In the genomic region with DNA sequence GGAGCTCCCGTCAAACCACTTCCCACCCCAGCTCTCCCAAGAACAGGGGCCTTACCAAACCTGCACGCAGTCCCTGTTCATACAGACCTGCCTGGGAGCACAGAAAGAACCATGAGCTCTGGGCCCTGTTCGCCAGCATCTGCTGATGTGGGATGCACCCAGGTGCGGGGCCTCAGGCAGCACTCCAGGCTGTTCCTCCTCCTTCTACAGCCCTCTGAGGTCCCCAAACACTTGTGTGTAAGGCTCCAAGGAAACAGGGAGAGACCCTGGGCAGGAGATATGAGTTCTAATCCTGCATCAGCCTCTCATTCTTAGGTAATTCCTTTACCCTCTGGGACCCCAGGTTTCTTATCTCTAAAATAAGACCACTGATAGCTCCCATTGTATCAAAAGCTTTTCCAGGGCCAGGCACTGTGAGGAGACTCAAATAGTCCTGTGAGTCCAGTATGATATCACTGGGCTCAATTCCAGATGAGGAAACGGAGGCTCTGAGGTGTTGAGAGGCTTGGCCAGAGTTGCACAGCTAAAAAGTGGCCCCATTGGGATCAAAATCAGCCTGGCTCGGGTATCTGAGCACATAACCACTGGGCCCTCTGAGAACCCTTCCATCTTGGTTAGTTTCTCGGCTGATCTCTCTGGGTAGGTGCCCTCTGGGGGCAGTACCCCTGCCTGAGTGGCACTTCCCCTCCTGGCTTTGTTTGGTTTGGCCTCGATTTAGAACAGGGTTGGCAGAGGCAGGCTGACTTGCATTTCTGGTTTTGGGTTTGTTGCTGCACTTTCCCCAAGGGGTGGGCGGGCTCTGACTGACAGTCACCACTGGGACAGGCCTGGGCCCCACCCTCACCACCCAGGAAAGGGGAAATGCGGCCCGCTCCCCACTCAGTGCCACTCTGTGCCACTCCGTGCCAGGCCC, we compare ENCODE assay signal across 8 cellular contexts.
A peak's percentile ranks its signal among the peaks of the same experiment; 100 is the strongest.
DNase-seq lines count a peak whose midpoint lies in the region; ATAC-seq and TF ChIP-seq lines count a peak whose summit lies in the region.

No MANE protein-coding gene starts in this region.

- peaks cover 0 to 11% of the 10 kb centered on the region in 2 donors for H3K36me3 Mint-ChIP-seq in activated T-cell treated with anti-CD3 and anti-CD28 coated beads, Interleukin-2, amount 50 U/mL, for 72 hours (ENCODE audit: insufficient read depth in 2 of 2)

- H3K27ac Mint-ChIP-seq in activated T-cell treated with anti-CD3 and anti-CD28 coated beads, Interleukin-2, amount 50 U/mL, for 72 hours: peak overlapping the region; percentile 92

- peak; percentile 53 for ATAC-seq in activated T-cell treated with anti-CD3 and anti-CD28 coated beads, Interleukin-2, amount 50 U/mL, for 72 hours (replicated peaks in 1 of 2)
- ATAC-seq in GM18520 (IDR thresholded peaks at IDR 0.05; ENCODE audit: unreplicated experiment): no peak

- DNase-seq in NAMALWA (ENCODE audit: low spot score): peak; percentile 40
- DNase-seq in activated T-cell treated with anti-CD3 and anti-CD28 coated beads, Interleukin-2, amount 50 U/mL, for 72 hours: peak; percentile 83
- peak; percentile 23 for DNase-seq in glomerular visceral epithelial cell (ENCODE audit: extremely low spot score)
- peak; percentile 84 for DNase-seq in sigmoid colon
- DNase-seq in KBM-7: no peak
- no peak for DNase-seq in SKM-1 treated with dmso at 0.1 percent for 144 hours (lab: John Stamatoyannopoulos, UW; ENCODE audit: unreplicated experiment)

- H3K27ac ChIP-seq in C4-2B: peak overlapping the region; percentile 91
- peak overlapping the region; percentile 73 to 85 (median 84) for H3K27ac ChIP-seq in sigmoid colon

- no peak for TF ChIP-seq POLR2A in sigmoid colon (IDR thresholded peaks at IDR 0.05)

- in situ Hi-C loops in KBM-7 (cut with MboI; ENCODE audit: low pct_unique_long_range_greater_than_20kb, low sequenced_read_pairs): no loop called here

- no peaks in the 10 kb centered on the region for H3K9me3 Mint-ChIP-seq in activated T-cell treated with anti-CD3 and anti-CD28 coated beads, Interleukin-2, amount 50 U/mL, for 72 hours

- WGBS in sigmoid colon, 2 donors: 33 to 44% methylated on average over 12 of the region's 12 CpGs

- intact Hi-C loops in sigmoid colon (cut with DNase I): loop anchor here (10.0 kb wide), 1 partner anchor 235 kb away; a partner anchor contains a TSS

- H3K4me1 Mint-ChIP-seq in activated T-cell treated with anti-CD3 and anti-CD28 coated beads, Interleukin-2, amount 50 U/mL, for 72 hours (ENCODE audit: low read depth): peaks cover 82% of the 10 kb centered on the region

- TF ChIP-seq CTCF in C4-2B (conservative IDR thresholded peaks at IDR 0.05): no peak
- no peak for TF ChIP-seq CTCF in sigmoid colon (IDR thresholded peaks at IDR 0.05)

- no peaks in the 10 kb centered on the region for H3K9me3 ChIP-seq in sigmoid colon

- H3K36me3 ChIP-seq in sigmoid colon: peaks cover 8 to 20% (median 12%) of the 10 kb centered on the region in 4 donors

- H3K4me3 ChIP-seq in sigmoid colon: no peak overlapping the region

- H3K4me1 ChIP-seq in sigmoid colon: peaks cover 0 to 59% (median 51%) of the 10 kb centered on the region in 4 donors

- peak overlapping the region; percentile 66 to 87 for H3K4me3 Mint-ChIP-seq in activated T-cell treated with anti-CD3 and anti-CD28 coated beads, Interleukin-2, amount 50 U/mL, for 72 hours

- no peaks in the 10 kb centered on the region for H3K27me3 Mint-ChIP-seq in activated T-cell treated with anti-CD3 and anti-CD28 coated beads, Interleukin-2, amount 50 U/mL, for 72 hours (ENCODE audit: low read depth)

- no peaks in the 10 kb centered on the region for H3K27me3 ChIP-seq in sigmoid colon

- TF ChIP-seq EP300 in sigmoid colon (IDR thresholded peaks at IDR 0.05): no peak

Comparison
In these comparisons a context has a peak if more than half of its experiments do, and no peak if none do; other contexts are left out.
1. DNase-seq: peak in NAMALWA (single experiment), activated T-cell treated with anti-CD3 and anti-CD28 coated beads, Interleukin-2, amount 50 U/mL, for 72 hours (2 of 2), glomerular visceral epithelial cell (single experiment) and sigmoid colon (single experiment); none in KBM-7 (single experiment) and SKM-1 treated with dmso at 0.1 percent for 144 hours (single experiment).